11 cellular contexts compared by ENCODE assay signal in genomic region chr2:96156011-96156820, GRCh38. TPM values are rescaled to one million over a fixed set of nuclear protein-coding genes. Genes with fewer than 3 reads are reported as not detected.
DNase-seq lines count a peak whose midpoint lies in the region; ATAC-seq lines count a peak whose summit lies in the region.
"Had no signal": no experiment of that assay in that cellular context is flagged by ENCODE, and none has a peak within 500 bp of the region (broad histone marks: within the 10 kb centered on the region; RNA-seq: fewer than 3 reads in every experiment).

No MANE protein-coding gene starts in this region.

- peak overlapping the region; percentile 78 for H3K27ac Mint-ChIP-seq in activated naive CD4-positive, alpha-beta T cell treated with anti-CD3 and anti-CD28 coated beads, Interleukin-2, amount 10 ng/mL, durations not matched to agents 7 days and 5 days

- H3K9me3 ChIP-seq in KOPT-K1 (ENCODE audit: insufficient read depth, low read length, poor library complexity, severe bottlenecking), result peaks cover 10% of the 10 kb centered on the region

- peaks cover 2% of the 10 kb centered on the region for H3K36me3 Mint-ChIP-seq in activated naive CD4-positive, alpha-beta T cell treated with anti-CD3 and anti-CD28 coated beads, Interleukin-2, amount 10 ng/mL, durations not matched to agents 7 days and 5 days

- no peak overlapping the region for H3K4me3 Mint-ChIP-seq in activated naive CD4-positive, alpha-beta T cell treated with anti-CD3 and anti-CD28 coated beads, Interleukin-2, amount 10 ng/mL, durations not matched to agents 7 days and 5 days

- ATAC-seq in sciatic nerve, result no peak

- intact Hi-C loops in sciatic nerve (cut with DNase I), result no loop called here

- no peaks in the 10 kb centered on the region for H3K27me3 Mint-ChIP-seq in activated naive CD4-positive, alpha-beta T cell treated with anti-CD3 and anti-CD28 coated beads, Interleukin-2, amount 10 ng/mL, durations not matched to agents 7 days and 5 days

- no peaks in the 10 kb centered on the region for H3K36me3 ChIP-seq in KOPT-K1 (ENCODE audit: insufficient read depth, low read length)

- peaks cover 6% of the 10 kb centered on the region for H3K9me3 Mint-ChIP-seq in activated naive CD4-positive, alpha-beta T cell treated with anti-CD3 and anti-CD28 coated beads, Interleukin-2, amount 10 ng/mL, durations not matched to agents 7 days and 5 days

- peaks cover 71% of the 10 kb centered on the region for H3K4me1 Mint-ChIP-seq in activated naive CD4-positive, alpha-beta T cell treated with anti-CD3 and anti-CD28 coated beads, Interleukin-2, amount 10 ng/mL, durations not matched to agents 7 days and 5 days

- CTCF ChIA-PET in activated naive CD4-positive, alpha-beta T cell treated with anti-CD3 and anti-CD28 coated beads, Interleukin-2, amount 10 ng/mL, durations not matched to agents 7 days and 5 days (lab: Charles Lee), result interaction anchor here (1.1 to 1.7 kb wide), 3 partner anchors 10 to 18 kb away, joined by 3 to 6 read pairs (median 4); partner anchors contain the start of gene ASTL

- DNase-seq in activated CD4-positive, alpha-beta T cell treated with anti-CD3 and anti-CD28 coated beads for 48 hours, result peak; percentile 77
- no peak for DNase-seq in activated CD4-positive, alpha-beta T cell treated with anti-CD3 and anti-CD28 coated beads, Interleukin-2, amount 50 U/mL, for 4 hours
- peak; percentile 56 for DNase-seq in activated naive CD4-positive, alpha-beta T cell treated with anti-CD3 and anti-CD28 coated beads, Interleukin-2, amount 10 ng/mL, durations not matched to agents 7 days and 5 days
- DNase-seq in sciatic nerve (ENCODE audit: low spot score) (peak; percentile 30), COLO668 (lab: John Stamatoyannopoulos, UW; ENCODE audit: unreplicated experiment) (no peak), iPS-NIHi7 (ENCODE audit: extremely low spot score) (no peak), NCI-H2107 treated with DMSO at 0.1 percent for 48 hours (lab: John Stamatoyannopoulos, UW; ENCODE audit: unreplicated experiment) (no peak)
- DNase-seq: DMS79, NCI-H1092 treated with DMSO at 0.1 percent for 48 hours, substantia nigra had no signal

- peak overlapping the region; percentile 60 for H3K27ac ChIP-seq in KOPT-K1 (ENCODE audit: low read depth, low read length, poor library complexity, severe bottlenecking)

RNA-seq across cellular contexts. Expression of gene DUSP2, which starts 11.0 kb away (rescaled TPM):
- total RNA-seq in sciatic nerve, result 7.3 TPM

RNA-seq across cellular contexts. Expression of gene ASTL, which starts 17.9 kb away (rescaled TPM):
- 0.31 TPM for total RNA-seq in sciatic nerve

RNA-seq across cellular contexts. Expression of gene ADRA2B, which starts 39.8 kb away (rescaled TPM):
- total RNA-seq in sciatic nerve, result 3.2 TPM

RNA-seq across cellular contexts. Expression of gene STARD7, which starts 52.4 kb away (rescaled TPM):
- total RNA-seq in sciatic nerve, result 72.5 TPM

Comparison
In these comparisons a context has a peak if more than half of its experiments do, and no peak if none do; other contexts are left out.
1. DNase-seq: peak in activated CD4-positive, alpha-beta T cell treated with anti-CD3 and anti-CD28 coated beads for 48 hours (single experiment), activated naive CD4-positive, alpha-beta T cell treated with anti-CD3 and anti-CD28 coated beads, Interleukin-2, amount 10 ng/mL, durations not matched to agents 7 days and 5 days (single experiment) and sciatic nerve (single experiment); none in activated CD4-positive, alpha-beta T cell treated with anti-CD3 and anti-CD28 coated beads, Interleukin-2, amount 50 U/mL, for 4 hours (0 of 2), COLO668 (single experiment), iPS-NIHi7 (single experiment) and NCI-H2107 treated with DMSO at 0.1 percent for 48 hours (single experiment).